ENCODE assay signal across 8 cellular contexts in genomic region chr10:102420443-102420809, GRCh38. TPM values are rescaled to one million over a fixed set of nuclear protein-coding genes. Genes with fewer than 3 reads are reported as not detected.
DNase-seq lines count a peak whose midpoint lies in the region; ATAC-seq and TF ChIP-seq lines count a peak whose summit lies in the region.

No MANE protein-coding gene starts in this region.

- H3K4me1 ChIP-seq in effector memory CD4-positive, alpha-beta T cell (ENCODE audit: control insufficient read depth, insufficient read depth, low read length, poor library complexity, severe bottlenecking), result peaks cover 37% of the 10 kb centered on the region

- peaks cover 5 to 23% of the 10 kb centered on the region in 2 donors for H3K27me3 Mint-ChIP-seq in natural killer cell (ENCODE audit: low read depth in 2 of 2)

- CTCF ChIA-PET in AG04450 (lab: Charles Lee), result interaction anchor here (0.8 to 5.0 kb wide), 4 partner anchors 20 to 251 kb away, joined by 4 to 33 read pairs (median 8); no protein-coding TSS in a partner anchor

- H3K9me3 Mint-ChIP-seq in natural killer cell, result no peaks in the 10 kb centered on the region

- peak overlapping the region; percentile 84 for H3K27ac ChIP-seq in AG04450 (ENCODE audit: low read depth, low read length)
- H3K27ac ChIP-seq in effector memory CD4-positive, alpha-beta T cell (ENCODE audit: insufficient read depth, low read length, poor library complexity, severe bottlenecking), result peak overlapping the region; percentile 72

- TF ChIP-seq CTCF in AG04450 (IDR thresholded peaks at IDR 0.05; ENCODE audit: low read depth, low read length), result no peak
- TF ChIP-seq CTCF in natural killer cell (IDR thresholded peaks at IDR 0.05), result no peak

- POLR2A ChIA-PET in AG04450 (lab: Yijun Ruan, JAX), result interaction anchor here (0.8 to 3.3 kb wide), 4 partner anchors 12 to 251 kb away, joined by 3 to 31 read pairs (median 8); partner anchors contain the start of gene CUEDC2

- no peaks in the 10 kb centered on the region; the same call in 1 of the 2 replicates for H3K9me3 ChIP-seq in AG04450 (ENCODE audit: control insufficient read depth, insufficient read depth, low read length)
- H3K9me3 ChIP-seq in MG63, result no peaks in the 10 kb centered on the region
- no peaks in the 10 kb centered on the region for H3K9me3 ChIP-seq in effector memory CD4-positive, alpha-beta T cell (ENCODE audit: control insufficient read depth, low read length)

- H3K4me3 Mint-ChIP-seq in natural killer cell, result peak overlapping the region; percentile 98

- ATAC-seq in GM21367 (IDR thresholded peaks at IDR 0.05; ENCODE audit: unreplicated experiment), result peak; percentile 39
- no peak for ATAC-seq in natural killer cell

- intact Hi-C loops in natural killer cell (cut with micrococcal nuclease), result no loop called here

- H3K4me1 Mint-ChIP-seq in natural killer cell, result peaks cover 9 to 44% of the 10 kb centered on the region in 2 donors

- in situ Hi-C loops in KBM-7 (cut with MboI; ENCODE audit: low pct_unique_long_range_greater_than_20kb, low sequenced_read_pairs), result no loop called here

- no peak for DNase-seq in AG04450 (ENCODE audit: low read depth, low spot score)
- DNase-seq in MG63, result no peak
- DNase-seq in effector memory CD4-positive, alpha-beta T cell, result no peak
- DNase-seq in natural killer cell, result no peak
- no peak for DNase-seq in KBM-7
- no peak for DNase-seq in superior temporal gyrus (ENCODE audit: extremely low spot score)
- no peak for DNase-seq in epidermal melanocyte (ENCODE audit: insufficient read length, low spot score)

- H3K4me3 ChIP-seq in AG04450 (ENCODE audit: low read depth, low read length) (peak overlapping the region; percentile 92), MG63 (peak overlapping the region; percentile 69)
- peak overlapping the region; percentile 88 for H3K4me3 ChIP-seq in effector memory CD4-positive, alpha-beta T cell (ENCODE audit: insufficient read depth, low read depth, low read length, poor library complexity, severe bottlenecking)

- H3K27me3 ChIP-seq in AG04450 (ENCODE audit: control insufficient read depth, insufficient read depth, low read length) (peaks cover 26% of the 10 kb centered on the region), MG63 (peaks cover 4% of the 10 kb centered on the region)
- H3K27me3 ChIP-seq in effector memory CD4-positive, alpha-beta T cell (replicated peaks; ENCODE audit: control insufficient read depth, insufficient read depth, low read length, poor library complexity, severe bottlenecking), result peaks cover 18% of the 10 kb centered on the region

- H3K36me3 ChIP-seq in MG63, result peaks cover 5% of the 10 kb centered on the region
- H3K36me3 ChIP-seq in effector memory CD4-positive, alpha-beta T cell (ENCODE audit: control insufficient read depth, insufficient read depth, low read length), result peaks cover 5% of the 10 kb centered on the region

- peak overlapping the region; percentile 91 to 97 for H3K27ac Mint-ChIP-seq in natural killer cell

- no peaks in the 10 kb centered on the region for H3K36me3 Mint-ChIP-seq in natural killer cell

RNA-seq across cellular contexts. Expression of gene FBXL15, which starts 0.2 kb away (rescaled TPM):
- polyA plus RNA-seq in AG04450 (2011; rRNA removed), result 2.7 and 4.3 TPM in 2 replicates
- polyA minus RNA-seq in AG04450 (2011; rRNA and poly(A)+ RNA removed), result 0.74 and 1.5 TPM in 2 replicates
- 10.7 and 11.2 TPM in 2 replicates for total RNA-seq in MG63 (2014; rRNA removed; shearing (Covaris generic); ENCODE audit: low replicate concordance)
- 10 to 100 TPM; 15.2 to 17.4 (median 15.5) TPM for total RNA-seq in natural killer cell

RNA-seq across cellular contexts. Expression of gene PSD, which starts 1.8 kb away (rescaled TPM):
- polyA plus RNA-seq in AG04450 (2011; rRNA removed), result 5.5 and 8.2 TPM in 2 replicates
- polyA minus RNA-seq in AG04450 (2011; rRNA and poly(A)+ RNA removed), result 5.6 and 8.5 TPM in 2 replicates
- not detected in 2 replicates for total RNA-seq in MG63 (2014; rRNA removed; shearing (Covaris generic); ENCODE audit: low replicate concordance)
- 1 to 10 TPM; 1.9 to 2.4 (median 2.1) TPM for total RNA-seq in natural killer cell

RNA-seq across cellular contexts. Expression of gene CUEDC2, which starts 11.9 kb away (rescaled TPM):
- polyA plus RNA-seq in AG04450 (2011; rRNA removed), result 61.1 and 68.6 TPM in 2 replicates
- polyA minus RNA-seq in AG04450 (2011; rRNA and poly(A)+ RNA removed), result 33.3 and 43.0 TPM in 2 replicates
- 92.1 and 151 TPM in 2 replicates for total RNA-seq in MG63 (2014; rRNA removed; shearing (Covaris generic); ENCODE audit: low replicate concordance)
- total RNA-seq in natural killer cell, result 10 to 100 TPM; 35.0 to 43.0 (median 37.7) TPM

RNA-seq across cellular contexts. Expression of gene NFKB2, which starts 24.9 kb away (rescaled TPM):
- 26.1 and 29.3 TPM in 2 replicates for polyA plus RNA-seq in AG04450 (2011; rRNA removed)
- polyA minus RNA-seq in AG04450 (2011; rRNA and poly(A)+ RNA removed), result 15.4 and 19.8 TPM in 2 replicates
- 15.8 and 22.7 TPM in 2 replicates for total RNA-seq in MG63 (2014; rRNA removed; shearing (Covaris generic); ENCODE audit: low replicate concordance)
- 100 to 1,000 TPM; 201 to 264 (median 246) TPM for total RNA-seq in natural killer cell

RNA-seq across cellular contexts. Expression of gene C10orf95, which starts 30.9 kb away (rescaled TPM):
- 0.06 TPM in 1 of 2 replicates, not detected in the other for polyA plus RNA-seq in AG04450 (2011; rRNA removed)
- not detected in 2 replicates for polyA minus RNA-seq in AG04450 (2011; rRNA and poly(A)+ RNA removed)
- not detected in 2 replicates for total RNA-seq in MG63 (2014; rRNA removed; shearing (Covaris generic); ENCODE audit: low replicate concordance)
- under 1 TPM; 0.25 to 0.41 (median 0.35) TPM for total RNA-seq in natural killer cell
